In genomic region chr3:152384412-152384811, GRCh38 we compare ENCODE assay signal across 13 cellular contexts.
A peak's percentile ranks its signal among the peaks of the same experiment; 100 is the strongest.
DNase-seq lines count a peak whose midpoint lies in the region; ATAC-seq and TF ChIP-seq lines count a peak whose summit lies in the region.
"Had no signal": no experiment of that assay in that cellular context is flagged by ENCODE, and none has a peak within 500 bp of the region (broad histone marks: within the 10 kb centered on the region; RNA-seq: fewer than 3 reads in every experiment).

No MANE protein-coding gene starts in this region.

- no peak overlapping the region for H3K4me3 ChIP-seq in CD8-positive, alpha-beta T cell (ENCODE audit: low read depth, low read length)
- H3K4me3 ChIP-seq in endocrine pancreas (ENCODE audit: control insufficient read depth, insufficient read depth, low read length) (peak overlapping the region; percentile 91), gastrocnemius medialis (peak overlapping the region; percentile 27 to 54 (median 38))
- H3K4me3 ChIP-seq: smooth muscle cell had no signal

- peak overlapping the region; percentile 41 for H3K9ac ChIP-seq in endocrine pancreas (ENCODE audit: control insufficient read depth, insufficient read depth, low read length)

- H3K27ac Mint-ChIP-seq in CD8-positive, alpha-beta T cell, result peak overlapping the region; percentile 85
- H3K27ac Mint-ChIP-seq in HFFc6, result peak overlapping the region; percentile 56

- H3K9me3 ChIP-seq in CD8-positive, alpha-beta T cell (ENCODE audit: low read length), result no peaks in the 10 kb centered on the region
- H3K9me3 ChIP-seq in endocrine pancreas (ENCODE audit: control insufficient read depth, low read length) (no peaks in the 10 kb centered on the region), gastrocnemius medialis (no peaks in the 10 kb centered on the region)

- H3K36me3 Mint-ChIP-seq in CD8-positive, alpha-beta T cell, result peaks cover 37% of the 10 kb centered on the region
- peaks cover 17% of the 10 kb centered on the region; the same call in 1 of the 2 replicates for H3K36me3 Mint-ChIP-seq in HFFc6 (ENCODE audit: low read depth)

- POLR2A ChIA-PET in CD8-positive, alpha-beta T cell (lab: Charles Lee), result no interaction called here

- in situ Hi-C loops in gastrocnemius medialis (cut with MboI; ENCODE audit: low sequenced_read_pairs in 4 of 4), result no loop called here

- H3K36me3 ChIP-seq in CD8-positive, alpha-beta T cell (ENCODE audit: insufficient read depth, low read length), result no peaks in the 10 kb centered on the region
- no peaks in the 10 kb centered on the region for H3K36me3 ChIP-seq in endocrine pancreas (ENCODE audit: control insufficient read depth, insufficient read depth, low read length)
- no peaks in the 10 kb centered on the region for H3K36me3 ChIP-seq in gastrocnemius medialis

- peak overlapping the region; percentile 15 for H3K4me3 Mint-ChIP-seq in CD8-positive, alpha-beta T cell
- peak overlapping the region; percentile 41; the same call in 1 of the 2 replicates for H3K4me3 Mint-ChIP-seq in HFFc6

- H3K4me1 ChIP-seq in CD8-positive, alpha-beta T cell (ENCODE audit: insufficient read depth, low read length), result peaks cover 77% of the 10 kb centered on the region
- H3K4me1 ChIP-seq in endocrine pancreas (ENCODE audit: control insufficient read depth, insufficient read depth, low read length), result peaks cover 73% of the 10 kb centered on the region
- H3K4me1 ChIP-seq in gastrocnemius medialis, result peaks cover 86 to 94% of the 10 kb centered on the region in 2 donors

- peak; percentile 64 for ATAC-seq in CD8-positive, alpha-beta T cell
- peak in 1 of 2 donors; percentile 42 for ATAC-seq in gastrocnemius medialis
- ATAC-seq in GM21526 (IDR thresholded peaks at IDR 0.05; ENCODE audit: low FRiP score, unreplicated experiment), result no peak
- ATAC-seq in GM21529 (IDR thresholded peaks at IDR 0.05; ENCODE audit: unreplicated experiment), result no peak
- no peak for ATAC-seq in GM19463 (IDR thresholded peaks at IDR 0.05; ENCODE audit: unreplicated experiment)

- H3K9me3 Mint-ChIP-seq in CD8-positive, alpha-beta T cell, result no peaks in the 10 kb centered on the region
- no peaks in the 10 kb centered on the region for H3K9me3 Mint-ChIP-seq in HFFc6

- peaks cover 90% of the 10 kb centered on the region for H3K4me1 Mint-ChIP-seq in CD8-positive, alpha-beta T cell (ENCODE audit: low read depth)
- H3K4me1 Mint-ChIP-seq in HFFc6 (ENCODE audit: low read depth), result peaks cover 93% of the 10 kb centered on the region

- H3K27ac ChIP-seq in CD8-positive, alpha-beta T cell (ENCODE audit: low read depth, low read length), result no peak overlapping the region
- peak overlapping the region; percentile 92 to 96 (median 94) for H3K27ac ChIP-seq in gastrocnemius medialis

- no peak for TF ChIP-seq CTCF in CD8-positive, alpha-beta T cell (IDR thresholded peaks at IDR 0.05)
- TF ChIP-seq CTCF in HFFc6 (IDR thresholded peaks at IDR 0.05) (no peak), gastrocnemius medialis (IDR thresholded peaks at IDR 0.05 in 4 of 5, conservative IDR thresholded peaks at IDR 0.05 in 1 of 5) (no peak)

- intact Hi-C loops in CD8-positive, alpha-beta T cell (cut with DNase I, micrococcal nuclease), result loop anchor here in 1 of 2 experiments (1.0 kb wide), 1 partner anchor 8 kb away; no protein-coding TSS in a partner anchor
- intact Hi-C loops in gastrocnemius medialis (cut with DNase I; ENCODE audit: low total_unique reads), result no loop called here

- DNase-seq in CD8-positive, alpha-beta T cell, result peak in 1 of 7 experiments; percentile 23
- DNase-seq in HFFc6, result no peak
- no peak for DNase-seq in gastrocnemius medialis
- no peak for DNase-seq in HuH-7.5 (ENCODE audit: low spot score)
- DNase-seq: amygdala; DMS153; effector CD8-positive, alpha-beta T cell; NCI-H510A treated with DMSO at 0.1 percent for 48 hours had no signal

- no peak for TF ChIP-seq POLR2A in gastrocnemius medialis (IDR thresholded peaks at IDR 0.05)

- no peaks in the 10 kb centered on the region for H3K27me3 Mint-ChIP-seq in CD8-positive, alpha-beta T cell (ENCODE audit: low read depth)
- H3K27me3 Mint-ChIP-seq in HFFc6 (ENCODE audit: insufficient read depth), result no peaks in the 10 kb centered on the region

- CTCF ChIA-PET in CD8-positive, alpha-beta T cell (lab: Charles Lee), result no interaction called here

- no peaks in the 10 kb centered on the region for H3K27me3 ChIP-seq in CD8-positive, alpha-beta T cell (ENCODE audit: insufficient read depth, low read length)
- H3K27me3 ChIP-seq in endocrine pancreas (ENCODE audit: control insufficient read depth, insufficient read depth, low read length) (no peaks in the 10 kb centered on the region), gastrocnemius medialis (no peaks in the 10 kb centered on the region)
